ENCODE assay signal across 12 cellular contexts in genomic region chr17:50364715-50365114, GRCh38. TPM values are rescaled to one million over a fixed set of nuclear protein-coding genes. Genes with fewer than 3 reads are reported as not detected.
DNase-seq lines count a peak whose midpoint lies in the region; ATAC-seq, FAIRE-seq and TF ChIP-seq lines count a peak whose summit lies in the region.
"Had no signal": no experiment of that assay in that cellular context is flagged by ENCODE, and none has a peak within 500 bp of the region (broad histone marks: within the 10 kb centered on the region; RNA-seq: fewer than 3 reads in every experiment).

No MANE protein-coding gene starts in this region.

- DNase-seq in AG09309 (ENCODE audit: low read depth) = no peak
- DNase-seq in HT1080 (ENCODE audit: low read depth) = peak; percentile 49
- peak; percentile 36 for DNase-seq in left kidney (ENCODE audit: low read depth, low spot score)
- no peak for DNase-seq in NCI-H510A treated with DMSO at 0.1 percent for 48 hours (lab: John Stamatoyannopoulos, UW)
- DNase-seq in RCC 7860 (ENCODE audit: low spot score) = no peak
- DNase-seq in activated CD4-positive, alpha-beta T cell treated with anti-CD3 and anti-CD28 coated beads for 36 hours = no peak
- no peak for DNase-seq in DMS79 (lab: John Stamatoyannopoulos, UW)
- DNase-seq: CD4-positive, CD25-positive, alpha-beta regulatory T cell; hypothalamus; NCI-H146; SJCRH30 had no signal

- peaks cover 0 to 2% (median 0%) of the 10 kb centered on the region in 5 experiments for H3K9me3 Mint-ChIP-seq in brain
- no peaks in the 10 kb centered on the region for H3K9me3 Mint-ChIP-seq in activated CD4-positive, alpha-beta T cell treated with anti-CD3 and anti-CD28 coated beads for 36 hours (ENCODE audit: low read depth)
- H3K9me3 Mint-ChIP-seq: CD4-positive, CD25-positive, alpha-beta regulatory T cell had no signal

- intact Hi-C loops in activated CD4-positive, alpha-beta T cell treated with anti-CD3 and anti-CD28 coated beads for 36 hours (cut with DNase I, micrococcal nuclease) = loop anchor here in 1 of 2 experiments (5.0 kb wide), 1 partner anchor 33 kb away; the partner anchor contains the start of gene LRRC59

- peaks cover 22% of the 10 kb centered on the region for H3K36me3 Mint-ChIP-seq in brain
- peaks cover 17% of the 10 kb centered on the region for H3K36me3 Mint-ChIP-seq in activated CD4-positive, alpha-beta T cell treated with anti-CD3 and anti-CD28 coated beads for 36 hours (ENCODE audit: low read depth)

- H3K4me3 Mint-ChIP-seq in brain = peak overlapping the region in 2 of 5 experiments; percentile 46 to 59
- H3K4me3 Mint-ChIP-seq in activated CD4-positive, alpha-beta T cell treated with anti-CD3 and anti-CD28 coated beads for 36 hours = no peak overlapping the region
- H3K4me3 Mint-ChIP-seq: CD4-positive, CD25-positive, alpha-beta regulatory T cell had no signal

- H3K27me3 Mint-ChIP-seq in brain = no peaks in the 10 kb centered on the region
- H3K27me3 Mint-ChIP-seq in activated CD4-positive, alpha-beta T cell treated with anti-CD3 and anti-CD28 coated beads for 36 hours = no peaks in the 10 kb centered on the region
- H3K27me3 Mint-ChIP-seq: CD4-positive, CD25-positive, alpha-beta regulatory T cell had no signal

- H3K4me3 ChIP-seq in AG09309 (ENCODE audit: control insufficient read depth, low read depth, low read length) = no peak overlapping the region
- H3K4me3 ChIP-seq: SJCRH30 had no signal

- CTCF ChIA-PET in activated CD4-positive, alpha-beta T cell treated with anti-CD3 and anti-CD28 coated beads for 36 hours (lab: Charles Lee) = interaction anchor here (0.6 to 1.3 kb wide), 3 partner anchors 33 to 164 kb away, joined by 3 read pairs; partner anchors contain the start of gene LRRC59

- H3K27ac Mint-ChIP-seq in brain = peak overlapping the region in 4 of 5 experiments; percentile 13 to 95 (median 70)
- no peak overlapping the region for H3K27ac Mint-ChIP-seq in activated CD4-positive, alpha-beta T cell treated with anti-CD3 and anti-CD28 coated beads for 36 hours
- H3K27ac Mint-ChIP-seq: CD4-positive, CD25-positive, alpha-beta regulatory T cell had no signal

- no peak for ATAC-seq in activated CD4-positive, alpha-beta T cell treated with anti-CD3 and anti-CD28 coated beads for 36 hours

- TF ChIP-seq CTCF in AG09309 (IDR thresholded peaks at IDR 0.05; ENCODE audit: control insufficient read depth, insufficient read depth, low read depth, low read length, missing control alignments) (peak; percentile 19), brain (conservative IDR thresholded peaks at IDR 0.05) (no peak)

- peaks cover 41% of the 10 kb centered on the region for H3K4me1 Mint-ChIP-seq in brain
- peaks cover 8% of the 10 kb centered on the region for H3K4me1 Mint-ChIP-seq in activated CD4-positive, alpha-beta T cell treated with anti-CD3 and anti-CD28 coated beads for 36 hours

- POLR2A ChIA-PET in activated CD4-positive, alpha-beta T cell treated with anti-CD3 and anti-CD28 coated beads for 36 hours (lab: Charles Lee) = no interaction called here

- FAIRE-seq in RCC 7860 (lab: Jason Lieb, UNC) = no peak

RNA-seq across cellular contexts. Expression of gene MRPL27, which starts 8.3 kb away (rescaled TPM):
- 98.1 and 143 TPM in 2 replicates for total RNA-seq in HT1080 (2014; rRNA removed; shearing (Covaris generic))
- 102 and 111 TPM in 2 replicates for polyA plus RNA-seq in HT1080 (2015; cell fraction: cytosol; rRNA removed)
- polyA plus RNA-seq in HT1080 (2015; cell fraction: nucleus; rRNA removed) = 75.6 and 77.7 TPM in 2 replicates
- 81.3 TPM for polyA plus RNA-seq in brain (ENCODE audit: insufficient read depth, low read depth, low replicate concordance)
- total RNA-seq in activated CD4-positive, alpha-beta T cell treated with anti-CD3 and anti-CD28 coated beads for 36 hours = 10 to 100 TPM; 40.1 to 56.2 TPM

RNA-seq across cellular contexts. Expression of gene EME1, which starts 8.3 kb away (rescaled TPM):
- 23.7 and 24.4 TPM in 2 replicates for total RNA-seq in HT1080 (2014; rRNA removed; shearing (Covaris generic))
- polyA plus RNA-seq in HT1080 (2015; cell fraction: cytosol; rRNA removed) = 11.8 and 12.5 TPM in 2 replicates
- polyA plus RNA-seq in HT1080 (2015; cell fraction: nucleus; rRNA removed) = 98.8 and 109 TPM in 2 replicates
- polyA plus RNA-seq in brain (ENCODE audit: insufficient read depth, low read depth, low replicate concordance) = 6.0 TPM
- total RNA-seq in activated CD4-positive, alpha-beta T cell treated with anti-CD3 and anti-CD28 coated beads for 36 hours = 10 to 100 TPM; 38.3 to 40.8 TPM

RNA-seq across cellular contexts. Expression of gene XYLT2, which starts 18.8 kb away (rescaled TPM):
- total RNA-seq in HT1080 (2014; rRNA removed; shearing (Covaris generic)) = 50.5 and 53.4 TPM in 2 replicates
- polyA plus RNA-seq in HT1080 (2015; cell fraction: cytosol; rRNA removed) = 26.0 and 26.2 TPM in 2 replicates
- polyA plus RNA-seq in HT1080 (2015; cell fraction: nucleus; rRNA removed) = 76.7 and 84.5 TPM in 2 replicates
- 5.6 TPM for polyA plus RNA-seq in brain (ENCODE audit: insufficient read depth, low read depth, low replicate concordance)
- total RNA-seq in activated CD4-positive, alpha-beta T cell treated with anti-CD3 and anti-CD28 coated beads for 36 hours = 10 to 100 TPM; 29.8 to 30.4 TPM

RNA-seq across cellular contexts. Expression of gene LRRC59, which starts 32.6 kb away (rescaled TPM):
- total RNA-seq in HT1080 (2014; rRNA removed; shearing (Covaris generic)) = 235 and 290 TPM in 2 replicates
- polyA plus RNA-seq in HT1080 (2015; cell fraction: cytosol; rRNA removed) = 161 and 169 TPM in 2 replicates
- polyA plus RNA-seq in HT1080 (2015; cell fraction: nucleus; rRNA removed) = 124 and 132 TPM in 2 replicates
- 78.7 TPM for polyA plus RNA-seq in brain (ENCODE audit: insufficient read depth, low read depth, low replicate concordance)
- total RNA-seq in activated CD4-positive, alpha-beta T cell treated with anti-CD3 and anti-CD28 coated beads for 36 hours = 10 to 100 TPM; 74.4 to 82.7 TPM

Comparison
In these comparisons a context has a peak if more than half of its experiments do, and no peak if none do; other contexts are left out.
1. DNase-seq: peak in HT1080 (single experiment) and left kidney (single experiment); none in AG09309 (single experiment), NCI-H510A treated with DMSO at 0.1 percent for 48 hours (single experiment), RCC 7860 (single experiment), activated CD4-positive, alpha-beta T cell treated with anti-CD3 and anti-CD28 coated beads for 36 hours (single experiment) and DMS79 (single experiment).